ENCODE assay signal across 12 cellular contexts in the genomic region with DNA sequence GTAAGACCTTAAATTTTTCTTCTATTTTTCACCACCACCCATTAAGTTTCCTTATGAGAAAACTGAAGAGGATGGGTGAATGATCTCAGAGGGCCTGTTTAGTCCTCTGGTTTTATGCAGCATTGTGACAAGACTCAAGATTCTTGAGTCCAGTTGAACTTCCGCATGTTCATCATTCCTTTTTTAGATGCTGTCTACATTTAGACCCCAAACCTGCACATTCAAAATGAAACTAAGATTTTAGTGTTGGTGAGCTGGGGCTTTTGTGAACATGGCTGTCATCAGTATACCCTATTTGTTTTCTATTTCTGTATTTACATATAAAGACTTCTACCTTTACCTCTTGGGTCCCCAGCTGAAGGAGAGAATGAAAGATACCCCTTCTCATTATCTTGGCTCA. TPM values are rescaled to one million over a fixed set of nuclear protein-coding genes. Genes with fewer than 3 reads are reported as not detected.
A peak's percentile ranks its signal among the peaks of the same experiment; 100 is the strongest.
DNase-seq lines count a peak whose midpoint lies in the region; ATAC-seq and TF ChIP-seq lines count a peak whose summit lies in the region.
"Had no signal": no experiment of that assay in that cellular context is flagged by ENCODE, and none has a peak within 500 bp of the region (broad histone marks: within the 10 kb centered on the region; RNA-seq: fewer than 3 reads in every experiment).

No MANE protein-coding gene starts in this region.

- H3K9me3 Mint-ChIP-seq in T-helper 1 cell treated with Interleukin-12 subunit alpha and Interleukin-12 subunit beta and Interleukin-4 antibody, amounts not matched to agents 30 μg/mL and 1 μg/mL, for 36 hours: no peaks in the 10 kb centered on the region

- H4K20me1 ChIP-seq in PC-9 (ENCODE audit: insufficient read depth): peaks cover 15% of the 10 kb centered on the region; the same call in 1 of the 2 replicates

- no TSS peak for BruUV-seq in PC-9 (replicated peaks; lab: Mats Ljungman, UMichigan)

- DNase-seq in cerebellum (ENCODE audit: low spot score) (no peak), RWPE1 (ENCODE audit: low spot score) (no peak), PC-9 (no peak), posterior cingulate gyrus (no peak)
- DNase-seq: NCI-H2107 had no signal

- no peaks in the 10 kb centered on the region for H3K9me3 ChIP-seq in PC-9 (ENCODE audit: insufficient read depth, low read depth)

- H3K9me2 ChIP-seq in PC-9 (ENCODE audit: insufficient read depth): no peaks in the 10 kb centered on the region

- H3K27ac ChIP-seq in RWPE1: no peak overlapping the region
- no peak overlapping the region for H3K27ac ChIP-seq in PC-9
- H3K27ac ChIP-seq: HL-60, parathyroid adenoma had no signal

- intact Hi-C loops in PC-9 (cut with micrococcal nuclease; ENCODE audit: unreplicated experiment): no loop called here
- intact Hi-C loops in posterior cingulate gyrus (cut with DNase I): loop anchor here (10.0 kb wide), 1 partner anchor 431 kb away; no protein-coding TSS in a partner anchor

- H3K27me3 ChIP-seq in PC-9 (ENCODE audit: insufficient read depth, low read depth): no peaks in the 10 kb centered on the region

- no peak overlapping the region for H3K4me3 ChIP-seq in PC-9

- no peak overlapping the region for H2AFZ ChIP-seq in PC-9
- H2AFZ ChIP-seq: parathyroid adenoma had no signal

- H3K4me1 Mint-ChIP-seq in T-helper 1 cell treated with Interleukin-12 subunit alpha and Interleukin-12 subunit beta and Interleukin-4 antibody, amounts not matched to agents 30 μg/mL and 1 μg/mL, for 36 hours (ENCODE audit: low read depth): peaks cover 46% of the 10 kb centered on the region

- TF ChIP-seq CTCF in RWPE1 (conservative IDR thresholded peaks at IDR 0.05; ENCODE audit: low read depth) (no peak), PC-9 (conservative IDR thresholded peaks at IDR 0.05) (no peak)

- peak overlapping the region; percentile 45 for H3K27ac Mint-ChIP-seq in T-helper 1 cell treated with Interleukin-12 subunit alpha and Interleukin-12 subunit beta and Interleukin-4 antibody, amounts not matched to agents 30 μg/mL and 1 μg/mL, for 36 hours

- H3K4me1 ChIP-seq in PC-9 (replicated peaks; ENCODE audit: insufficient read depth): peaks cover 24% of the 10 kb centered on the region
- H3K4me1 ChIP-seq: parathyroid adenoma had no signal

- no peaks in the 10 kb centered on the region for H3K27me3 Mint-ChIP-seq in T-helper 1 cell treated with Interleukin-12 subunit alpha and Interleukin-12 subunit beta and Interleukin-4 antibody, amounts not matched to agents 30 μg/mL and 1 μg/mL, for 36 hours (ENCODE audit: low read depth)

- CTCF ChIA-PET in RWPE1 (lab: Yijun Ruan, JAX): interaction anchor here (0.6 to 3.2 kb wide), 2 partner anchors 180 to 316 kb away, joined by 4 to 18 read pairs; no protein-coding TSS in a partner anchor
- CTCF ChIA-PET in PC-9 (lab: Charles Lee): interaction anchor here (0.6 kb wide), 1 partner anchor 61 kb away, joined by 3 read pairs; no protein-coding TSS in a partner anchor

- peaks cover 6% of the 10 kb centered on the region; the same call in 1 of the 2 replicates for H3K36me3 ChIP-seq in PC-9 (ENCODE audit: low read depth)

- H3K4me3 Mint-ChIP-seq in T-helper 1 cell treated with Interleukin-12 subunit alpha and Interleukin-12 subunit beta and Interleukin-4 antibody, amounts not matched to agents 30 μg/mL and 1 μg/mL, for 36 hours: no peak overlapping the region

- ATAC-seq in GM18508 (IDR thresholded peaks at IDR 0.05; ENCODE audit: insufficient read depth, unreplicated experiment) (peak; percentile 70), GM19467 (IDR thresholded peaks at IDR 0.05; ENCODE audit: unreplicated experiment) (peak; percentile 74), HG03045 (IDR thresholded peaks at IDR 0.05; ENCODE audit: unreplicated experiment) (peak; percentile 76)

- H3K4me2 ChIP-seq in PC-9: no peak overlapping the region

- peaks cover 47% of the 10 kb centered on the region for H3F3A ChIP-seq in PC-9 (ENCODE audit: insufficient read depth, low read depth)

- peaks cover 7% of the 10 kb centered on the region for H3K36me3 Mint-ChIP-seq in T-helper 1 cell treated with Interleukin-12 subunit alpha and Interleukin-12 subunit beta and Interleukin-4 antibody, amounts not matched to agents 30 μg/mL and 1 μg/mL, for 36 hours (ENCODE audit: low read depth)

- POLR2A ChIA-PET in RWPE1 (lab: Yijun Ruan, JAX; ENCODE audit: low non-redundant PET) (interaction anchor here (0.7 kb wide), 1 partner anchor 180 kb away, joined by 3 read pairs; no protein-coding TSS in a partner anchor), PC-9 (lab: Charles Lee; ENCODE audit: unreplicated experiment) (interaction anchor here (0.6 kb wide), 1 partner anchor 424 kb away, joined by 3 read pairs; no protein-coding TSS in a partner anchor)

- H3K79me2 ChIP-seq in PC-9 (ENCODE audit: low read depth): peaks cover 60% of the 10 kb centered on the region
- H3K79me2 ChIP-seq: parathyroid adenoma had no signal

RNA-seq across cellular contexts. Expression of a gene that starts 31.1 kb away (rescaled TPM):
- total RNA-seq in cerebellum: 34.7 TPM
- 150 and 161 TPM in 2 replicates for total RNA-seq in PC-9 (2021)

RNA-seq across cellular contexts. Expression of a gene that starts 38.8 kb away (rescaled TPM):
- total RNA-seq in cerebellum: 0.27 TPM
- 0.35 and 0.52 TPM in 2 replicates for total RNA-seq in PC-9 (2021)
- total RNA-seq: T-helper 1 cell treated with Interleukin-12 subunit alpha and Interleukin-12 subunit beta and Interleukin-4 antibody, amounts not matched to agents 30 ng/mL and 1 ng/mL, for 36 hours had no signal

RNA-seq across cellular contexts. Expression of a gene that starts 55.9 kb away (rescaled TPM):
- total RNA-seq in cerebellum (not detected), PC-9 (2021) (3.0 and 6.3 TPM in 2 replicates)
- total RNA-seq: T-helper 1 cell treated with Interleukin-12 subunit alpha and Interleukin-12 subunit beta and Interleukin-4 antibody, amounts not matched to agents 30 ng/mL and 1 ng/mL, for 36 hours had no signal
